Comparison of ENCODE assay signal across 10 cellular contexts in the genomic region with DNA sequence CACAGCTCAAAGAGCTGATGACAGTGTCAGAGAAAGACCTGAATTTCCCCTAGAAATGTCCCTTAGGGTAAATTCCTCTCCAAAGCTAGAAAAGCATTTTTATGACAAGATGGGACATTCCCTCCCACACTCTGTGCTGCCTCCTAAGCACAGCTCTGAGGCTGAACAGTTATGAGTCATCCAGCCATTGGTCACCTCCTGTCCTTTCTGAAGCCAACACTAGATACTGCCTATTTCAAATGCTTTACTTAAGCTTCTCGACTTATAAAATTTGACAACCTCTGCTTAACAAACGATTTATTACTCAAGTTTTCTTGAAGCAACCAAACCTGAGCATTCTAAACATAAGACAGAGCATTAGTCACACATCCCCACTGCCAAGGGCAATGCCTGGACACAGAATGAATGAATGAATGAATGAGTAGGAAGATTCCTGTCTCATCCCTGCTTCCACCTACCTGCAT. TPM values are rescaled to one million over a fixed set of nuclear protein-coding genes. Genes with fewer than 3 reads are reported as not detected.
DNase-seq lines count a peak whose midpoint lies in the region; ATAC-seq, FAIRE-seq and TF ChIP-seq lines count a peak whose summit lies in the region.
"Had no signal": no experiment of that assay in that cellular context is flagged by ENCODE, and none has a peak within 500 bp of the region (broad histone marks: within the 10 kb centered on the region; RNA-seq: fewer than 3 reads in every experiment).

No MANE protein-coding gene starts in this region.

- DNase-seq in RCC 7860 (ENCODE audit: low spot score) = peak; percentile 70
- peak; percentile 87 for DNase-seq in mesenchymal stem cell
- no peak for DNase-seq in BE2C
- no peak for DNase-seq in NCI-H146 treated with DMSO at 0.1 percent for 48 hours (lab: John Stamatoyannopoulos, UW; ENCODE audit: unreplicated experiment)
- DNase-seq in iPS-NIHi7 (ENCODE audit: extremely low spot score) = no peak
- no peak for DNase-seq in stimulated activated CD4-positive, alpha-beta T cell treated with anti-CD3 and anti-CD28 coated beads, Interleukin-15, amount 100 ng/mL, for 24 hours

- no peak overlapping the region for H3K23ac ChIP-seq in mesenchymal stem cell (ENCODE audit: low read length in 2 of 2)

- no peak overlapping the region for H2BK15ac ChIP-seq in mesenchymal stem cell (ENCODE audit: low read depth, poor library complexity, severe bottlenecking)

- no peak overlapping the region for H3K14ac ChIP-seq in mesenchymal stem cell (ENCODE audit: low read length in 2 of 2)

- no peak overlapping the region for H3K18ac ChIP-seq in mesenchymal stem cell (ENCODE audit: low read depth in 1 of 2, low read length in 2 of 2)

- TF ChIP-seq CTCF in BE2C (IDR thresholded peaks at IDR 0.05; ENCODE audit: low read depth, low read length) = no peak

- H4K8ac ChIP-seq in mesenchymal stem cell (ENCODE audit: low read length) = no peak overlapping the region

- H2BK5ac ChIP-seq in mesenchymal stem cell (ENCODE audit: low read depth, low read length, poor library complexity, severe bottlenecking) = no peak overlapping the region

- H2AFZ ChIP-seq in mesenchymal stem cell (ENCODE audit: low read depth, low read length) = no peak overlapping the region

- peaks cover 0 to 11% of the 10 kb centered on the region in 2 experiments for H3K36me3 ChIP-seq in mesenchymal stem cell (ENCODE audit: control insufficient read depth in 1 of 2, insufficient read depth in 2 of 2, low read depth in 1 of 2, low read length in 2 of 2)
- no peaks in the 10 kb centered on the region for H3K36me3 ChIP-seq in BE2C
- H3K36me3 ChIP-seq: SJCRH30, thoracic aorta had no signal

- no peak overlapping the region for H2AK5ac ChIP-seq in mesenchymal stem cell (ENCODE audit: low read length, severe bottlenecking)

- H3K4me2 ChIP-seq in mesenchymal stem cell (ENCODE audit: low read length, poor library complexity, severe bottlenecking) = no peak overlapping the region

- no peak overlapping the region for H4K91ac ChIP-seq in mesenchymal stem cell (ENCODE audit: low read length)

- no peaks in the 10 kb centered on the region for H3K9me3 ChIP-seq in mesenchymal stem cell (ENCODE audit: control insufficient read depth, low read length)
- no peaks in the 10 kb centered on the region for H3K9me3 ChIP-seq in BE2C
- H3K9me3 ChIP-seq: SJCRH30, thoracic aorta had no signal

- H3K4me1 ChIP-seq in mesenchymal stem cell (ENCODE audit: control insufficient read depth, insufficient read depth, low read depth, low read length) (peaks cover 2% of the 10 kb centered on the region), BE2C (no peaks in the 10 kb centered on the region)
- H3K4me1 ChIP-seq: SJCRH30 had no signal

- peak overlapping the region; percentile 25 for H3K27ac ChIP-seq in mesenchymal stem cell (ENCODE audit: low read length, poor library complexity, severe bottlenecking)
- H3K27ac ChIP-seq: SJCRH30, thoracic aorta had no signal

- peak; percentile 75 for FAIRE-seq in RCC 7860 (lab: Jason Lieb, UNC)

- no peak overlapping the region for H2BK120ac ChIP-seq in mesenchymal stem cell (ENCODE audit: low read depth, low read length)

- H3K27me3 ChIP-seq in mesenchymal stem cell (ENCODE audit: control insufficient read depth in 1 of 2, insufficient read depth in 1 of 2, low read length in 2 of 2) (no peaks in the 10 kb centered on the region), BE2C (no peaks in the 10 kb centered on the region)
- H3K27me3 ChIP-seq: SJCRH30 had no signal

- H3K9ac ChIP-seq in mesenchymal stem cell (ENCODE audit: low read length) = peak overlapping the region; percentile 27

- ATAC-seq in GM18909 (IDR thresholded peaks at IDR 0.05; ENCODE audit: poor library complexity, unreplicated experiment) (peak; percentile 77), HG02840 (IDR thresholded peaks at IDR 0.05; ENCODE audit: low FRiP score, unreplicated experiment) (peak; percentile 77)

- no peak overlapping the region for H3K4ac ChIP-seq in mesenchymal stem cell (ENCODE audit: low read depth in 1 of 2, low read length in 2 of 2)

- no peak overlapping the region for H2BK12ac ChIP-seq in mesenchymal stem cell (ENCODE audit: low read length in 2 of 2)

- no peak overlapping the region for H3K4me3 ChIP-seq in mesenchymal stem cell (ENCODE audit: insufficient read depth in 1 of 2, low read depth in 1 of 2, low read length in 2 of 2)
- no peak overlapping the region for H3K4me3 ChIP-seq in BE2C (ENCODE audit: low read depth, low read length)
- H3K4me3 ChIP-seq: SJCRH30, thoracic aorta had no signal

- WGBS in mesenchymal stem cell = 6% methylated on average over 2 of the region's 2 CpGs

- peaks cover 12% of the 10 kb centered on the region for H3K79me1 ChIP-seq in mesenchymal stem cell (replicated peaks; ENCODE audit: low read length, poor library complexity, severe bottlenecking)

RNA-seq across cellular contexts. Expression of a gene that starts 35.4 kb away (rescaled TPM):
- polyA plus RNA-seq in mesenchymal stem cell (2013, experiment 1 of 2) = 8.3 TPM
- polyA plus RNA-seq in mesenchymal stem cell (2013, experiment 2 of 2) = 9.6 TPM
- polyA plus RNA-seq in BE2C (2012; ENCODE audit: insufficient read depth, insufficient read length, low read depth) = 4.9 TPM

RNA-seq across cellular contexts. Expression of a gene that starts 57.3 kb away (rescaled TPM):
- polyA plus RNA-seq in mesenchymal stem cell (2013, experiment 1 of 2) = 0.11 TPM
- polyA plus RNA-seq in mesenchymal stem cell (2013, experiment 2 of 2) = not detected
- polyA plus RNA-seq in BE2C (2012; ENCODE audit: insufficient read depth, insufficient read length, low read depth) = not detected

Comparison
In these comparisons a context has a peak if more than half of its experiments do, and no peak if none do; other contexts are left out.
1. DNase-seq: peak in RCC 7860 (single experiment) and mesenchymal stem cell (single experiment); none in BE2C (single experiment), NCI-H146 treated with DMSO at 0.1 percent for 48 hours (single experiment), iPS-NIHi7 (single experiment) and stimulated activated CD4-positive, alpha-beta T cell treated with anti-CD3 and anti-CD28 coated beads, Interleukin-15, amount 100 ng/mL, for 24 hours (single experiment).